Comparison of ENCODE assay signal across 12 cellular contexts in the genomic region with DNA sequence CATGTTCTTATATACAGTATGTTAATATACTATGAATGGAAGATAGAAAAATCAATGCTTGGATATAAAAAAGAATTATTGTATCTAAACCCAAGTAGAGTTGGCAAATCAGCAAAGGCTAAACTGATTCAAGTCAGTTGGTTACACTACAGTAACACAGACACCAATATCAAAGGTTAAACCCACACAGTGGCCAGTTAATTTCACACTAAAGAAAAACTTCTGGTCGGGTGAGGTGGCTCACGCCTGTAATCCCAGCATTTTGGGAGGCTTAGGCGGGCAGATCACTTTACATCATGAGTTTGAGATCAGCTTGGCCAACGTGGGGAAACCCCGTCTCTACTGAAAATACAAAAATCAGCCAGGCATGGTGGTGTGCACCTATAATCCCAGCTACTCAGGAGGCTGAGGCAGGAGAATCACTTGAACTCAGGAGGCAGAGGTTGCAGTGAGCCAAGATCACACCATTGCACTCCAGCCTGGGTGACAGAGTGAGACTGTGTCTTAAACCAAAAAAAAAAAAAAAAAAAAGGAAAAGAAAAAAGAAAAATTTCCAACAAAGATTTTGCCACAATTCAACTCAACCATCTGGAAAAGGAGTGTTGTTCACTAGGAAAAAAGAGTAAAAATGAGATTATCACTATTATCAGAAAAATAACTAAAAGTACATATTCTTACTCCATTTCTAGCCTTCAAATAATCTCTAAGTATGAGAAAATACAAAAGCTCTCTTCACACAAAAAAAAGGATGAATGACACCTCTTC. TPM values are rescaled to one million over a fixed set of nuclear protein-coding genes. Genes with fewer than 3 reads are reported as not detected.
DNase-seq lines count a peak whose midpoint lies in the region; ATAC-seq and TF ChIP-seq lines count a peak whose summit lies in the region.
"Had no signal": no experiment of that assay in that cellular context is flagged by ENCODE, and none has a peak within 500 bp of the region (broad histone marks: within the 10 kb centered on the region; RNA-seq: fewer than 3 reads in every experiment).

No MANE protein-coding gene starts in this region.

- H3K79me2 ChIP-seq in GM23248 (ENCODE audit: insufficient read depth): peaks cover 100% of the 10 kb centered on the region

- peak overlapping the region in 5 of 7 donors; percentile 10 to 66 (median 36) for H3K4me3 Mint-ChIP-seq in CD8-positive, alpha-beta memory T cell
- no peak overlapping the region for H3K4me3 Mint-ChIP-seq in activated T-helper 1 cell treated with anti-CD3 and anti-CD28 coated beads, Interleukin-12 subunit alpha, Interleukin-12 subunit beta, Interleukin-2, Interleukin-4 antibody, amounts not matched to agents 30 ng/mL and 10 ng/mL and 1 ng/mL, durations not matched to agents 14 hours and 24 hours and 36 hours
- peak overlapping the region; percentile 34 for H3K4me3 Mint-ChIP-seq in natural killer cell treated with Interleukin-12 subunit alpha and Interleukin-12 subunit beta and Interleukin-15 and Interleukin-18, amount 100 ng/mL, for 72 hours
- H3K4me3 Mint-ChIP-seq in type B pancreatic cell: no peak overlapping the region
- H3K4me3 Mint-ChIP-seq: T-helper 1 cell treated with Interleukin-12 subunit alpha and Interleukin-12 subunit beta and Interleukin-4 antibody, amounts not matched to agents 30 μg/mL and 1 μg/mL, for 36 hours had no signal

- H2AFZ ChIP-seq in GM23248: no peak overlapping the region

- H3F3A ChIP-seq in GM23248 (ENCODE audit: insufficient read depth): 0 out of 2 replicates have a peak, but pooled peaks cover 10% of the 10 kb centered on the region

- in situ Hi-C loops in GM23248 (cut with MboI): no loop called here

- H3K9ac ChIP-seq in GM23248: peak overlapping the region; percentile 6; the same call in 1 of the 2 replicates

- H3K4me3 ChIP-seq in CD8-positive, alpha-beta memory T cell (ENCODE audit: low read length): no peak overlapping the region
- H3K4me3 ChIP-seq in GM23248: peak overlapping the region; percentile 43

- no peaks in the 10 kb centered on the region for H3K9me2 ChIP-seq in GM23248 (ENCODE audit: insufficient read depth)

- intact Hi-C loops in activated T-helper 1 cell treated with anti-CD3 and anti-CD28 coated beads, Interleukin-12 subunit alpha, Interleukin-12 subunit beta, Interleukin-2, Interleukin-4 antibody, amounts not matched to agents 30 ng/mL and 10 ng/mL and 1 ng/mL, durations not matched to agents 14 hours and 24 hours and 36 hours (cut with micrococcal nuclease): no loop called here

- CTCF ChIA-PET in CD8-positive, alpha-beta memory T cell (lab: Charles Lee): interaction anchor here (1.5 kb wide), 1 partner anchor 9 kb away, joined by 5 read pairs; the partner anchor contains the start of gene FBXO11
- CTCF ChIA-PET in HEK293T (lab: Yijun Ruan, JAX): no interaction called here

- H3K9me3 Mint-ChIP-seq in CD8-positive, alpha-beta memory T cell: no peaks in the 10 kb centered on the region
- H3K9me3 Mint-ChIP-seq in activated T-helper 1 cell treated with anti-CD3 and anti-CD28 coated beads, Interleukin-12 subunit alpha, Interleukin-12 subunit beta, Interleukin-2, Interleukin-4 antibody, amounts not matched to agents 30 ng/mL and 10 ng/mL and 1 ng/mL, durations not matched to agents 14 hours and 24 hours and 36 hours: no peaks in the 10 kb centered on the region
- no peaks in the 10 kb centered on the region for H3K9me3 Mint-ChIP-seq in natural killer cell treated with Interleukin-12 subunit alpha and Interleukin-12 subunit beta and Interleukin-15 and Interleukin-18, amount 100 ng/mL, for 72 hours
- H3K9me3 Mint-ChIP-seq in type B pancreatic cell: no peaks in the 10 kb centered on the region
- H3K9me3 Mint-ChIP-seq: T-helper 1 cell treated with Interleukin-12 subunit alpha and Interleukin-12 subunit beta and Interleukin-4 antibody, amounts not matched to agents 30 μg/mL and 1 μg/mL, for 36 hours had no signal

- no peak for DNase-seq in CD8-positive, alpha-beta memory T cell
- DNase-seq in GM23248: no peak
- no peak for DNase-seq in activated T-helper 1 cell treated with anti-CD3 and anti-CD28 coated beads, Interleukin-12 subunit alpha, Interleukin-12 subunit beta, Interleukin-2, Interleukin-4 antibody, amounts not matched to agents 30 ng/mL and 10 ng/mL and 1 ng/mL, durations not matched to agents 14 hours and 24 hours and 36 hours (ENCODE audit: low spot score)
- DNase-seq in natural killer cell treated with Interleukin-12 subunit alpha and Interleukin-12 subunit beta and Interleukin-15 and Interleukin-18, amount 100 ng/mL, for 72 hours (ENCODE audit: low spot score): no peak
- DNase-seq in SKM-1 (lab: John Stamatoyannopoulos, UW; ENCODE audit: unreplicated experiment): no peak
- no peak for DNase-seq in HEK293T (ENCODE audit: extremely low spot score)
- no peak for DNase-seq in type B pancreatic cell (ENCODE audit: extremely low spot score, unreplicated experiment)
- DNase-seq: NCI-H2171; OCI-M1; stimulated activated CD4-positive, alpha-beta T cell treated with anti-CD3 and anti-CD28 coated beads, Interleukin-4, amount 100 ng/mL, for 24 hours; substantia nigra had no signal

- peak overlapping the region in 3 of 8 donors; percentile 23 to 58 (median 29) for H3K27ac Mint-ChIP-seq in CD8-positive, alpha-beta memory T cell
- H3K27ac Mint-ChIP-seq in activated T-helper 1 cell treated with anti-CD3 and anti-CD28 coated beads, Interleukin-12 subunit alpha, Interleukin-12 subunit beta, Interleukin-2, Interleukin-4 antibody, amounts not matched to agents 30 ng/mL and 10 ng/mL and 1 ng/mL, durations not matched to agents 14 hours and 24 hours and 36 hours: peak overlapping the region; percentile 52
- peak overlapping the region; percentile 29 to 75 for H3K27ac Mint-ChIP-seq in natural killer cell treated with Interleukin-12 subunit alpha and Interleukin-12 subunit beta and Interleukin-15 and Interleukin-18, amount 100 ng/mL, for 72 hours
- H3K27ac Mint-ChIP-seq in type B pancreatic cell: no peak overlapping the region
- H3K27ac Mint-ChIP-seq: T-helper 1 cell treated with Interleukin-12 subunit alpha and Interleukin-12 subunit beta and Interleukin-4 antibody, amounts not matched to agents 30 μg/mL and 1 μg/mL, for 36 hours had no signal

- peaks cover 26% of the 10 kb centered on the region for H4K20me1 ChIP-seq in GM23248 (ENCODE audit: insufficient read depth)

- no peak overlapping the region for H3K27ac ChIP-seq in CD8-positive, alpha-beta memory T cell (ENCODE audit: low read depth, low read length)
- peak overlapping the region; percentile 17; the same call in 1 of the 2 replicates for H3K27ac ChIP-seq in GM23248

- 97 to 99% methylated on average over 5 of the region's 5 CpGs for WGBS in GM23248 (ENCODE audit: low coverage in 1 of 2, low lambda C conversion rate in 2 of 2, missing lambda C conversion rate in 2 of 2), 2 experiments

- peaks cover 68 to 84% (median 80%) of the 10 kb centered on the region in 3 donors for H3K4me1 Mint-ChIP-seq in CD8-positive, alpha-beta memory T cell
- H3K4me1 Mint-ChIP-seq in activated T-helper 1 cell treated with anti-CD3 and anti-CD28 coated beads, Interleukin-12 subunit alpha, Interleukin-12 subunit beta, Interleukin-2, Interleukin-4 antibody, amounts not matched to agents 30 ng/mL and 10 ng/mL and 1 ng/mL, durations not matched to agents 14 hours and 24 hours and 36 hours (ENCODE audit: low read depth): peaks cover 56% of the 10 kb centered on the region
- peaks cover 44 to 53% of the 10 kb centered on the region in 2 donors for H3K4me1 Mint-ChIP-seq in natural killer cell treated with Interleukin-12 subunit alpha and Interleukin-12 subunit beta and Interleukin-15 and Interleukin-18, amount 100 ng/mL, for 72 hours (ENCODE audit: low read depth in 2 of 2)
- peaks cover 48% of the 10 kb centered on the region for H3K4me1 Mint-ChIP-seq in type B pancreatic cell (ENCODE audit: unreplicated experiment)

- no peak for TF ChIP-seq CTCF in type B pancreatic cell (conservative IDR thresholded peaks at IDR 0.05)

- H3K4me1 ChIP-seq in CD8-positive, alpha-beta memory T cell (ENCODE audit: insufficient read depth, low read length): peaks cover 63% of the 10 kb centered on the region
- H3K4me1 ChIP-seq in GM23248 (ENCODE audit: insufficient read depth): peaks cover 44% of the 10 kb centered on the region

- H3K36me3 Mint-ChIP-seq in CD8-positive, alpha-beta memory T cell: peaks cover 0 to 11% (median 2%) of the 10 kb centered on the region in 3 donors
- H3K36me3 Mint-ChIP-seq in activated T-helper 1 cell treated with anti-CD3 and anti-CD28 coated beads, Interleukin-12 subunit alpha, Interleukin-12 subunit beta, Interleukin-2, Interleukin-4 antibody, amounts not matched to agents 30 ng/mL and 10 ng/mL and 1 ng/mL, durations not matched to agents 14 hours and 24 hours and 36 hours (ENCODE audit: low read depth): peaks cover 12% of the 10 kb centered on the region
- no peaks in the 10 kb centered on the region for H3K36me3 Mint-ChIP-seq in natural killer cell treated with Interleukin-12 subunit alpha and Interleukin-12 subunit beta and Interleukin-15 and Interleukin-18, amount 100 ng/mL, for 72 hours
- H3K36me3 Mint-ChIP-seq in type B pancreatic cell: peaks cover 5% of the 10 kb centered on the region

- peak overlapping the region; percentile 66 for H3K4me2 ChIP-seq in GM23248 (ENCODE audit: unreplicated experiment)

- no peaks in the 10 kb centered on the region for H3K36me3 ChIP-seq in CD8-positive, alpha-beta memory T cell (ENCODE audit: insufficient read depth, low read length)
- H3K36me3 ChIP-seq in GM23248 (ENCODE audit: low read depth): no peaks in the 10 kb centered on the region

- POLR2A ChIA-PET in CD8-positive, alpha-beta memory T cell (lab: Charles Lee): no interaction called here
- POLR2A ChIA-PET in HEK293T (lab: Yijun Ruan, JAX): no interaction called here

- no peaks in the 10 kb centered on the region for H3K27me3 ChIP-seq in CD8-positive, alpha-beta memory T cell (ENCODE audit: insufficient read depth, low read length, poor library complexity, severe bottlenecking)
- no peaks in the 10 kb centered on the region for H3K27me3 ChIP-seq in GM23248 (replicated peaks; ENCODE audit: insufficient read depth)

- H3K9me3 ChIP-seq in CD8-positive, alpha-beta memory T cell (ENCODE audit: low read length): no peaks in the 10 kb centered on the region
- H3K9me3 ChIP-seq in GM23248 (ENCODE audit: low read depth): no peaks in the 10 kb centered on the region

- no peaks in the 10 kb centered on the region for H3K27me3 Mint-ChIP-seq in CD8-positive, alpha-beta memory T cell
- H3K27me3 Mint-ChIP-seq in activated T-helper 1 cell treated with anti-CD3 and anti-CD28 coated beads, Interleukin-12 subunit alpha, Interleukin-12 subunit beta, Interleukin-2, Interleukin-4 antibody, amounts not matched to agents 30 ng/mL and 10 ng/mL and 1 ng/mL, durations not matched to agents 14 hours and 24 hours and 36 hours (ENCODE audit: insufficient read depth): no peaks in the 10 kb centered on the region
- H3K27me3 Mint-ChIP-seq in natural killer cell treated with Interleukin-12 subunit alpha and Interleukin-12 subunit beta and Interleukin-15 and Interleukin-18, amount 100 ng/mL, for 72 hours: no peaks in the 10 kb centered on the region
- no peaks in the 10 kb centered on the region for H3K27me3 Mint-ChIP-seq in type B pancreatic cell

- ATAC-seq in natural killer cell treated with Interleukin-12 subunit alpha and Interleukin-12 subunit beta and Interleukin-15 and Interleukin-18, amount 100 ng/mL, for 72 hours: no peak

RNA-seq across cellular contexts. Expression of gene FBXO11, which starts 8.9 kb away (rescaled TPM):
- 10 to 100 TPM; 41.2 to 41.8 TPM for total RNA-seq in CD8-positive, alpha-beta memory T cell
- polyA plus RNA-seq in CD8-positive, alpha-beta memory T cell: 9.9 TPM
- total RNA-seq in GM23248 (2014; rRNA removed; shearing (Covaris generic)): 25.8 and 33.1 TPM in 2 replicates
- polyA plus RNA-seq in GM23248 (2016; fragmentation: Nextera tagmentation; extraction: Ambion mirVana): 14.2 and 15.7 TPM in 2 replicates
- 50.1 and 56.1 TPM in 2 replicates for total RNA-seq in activated T-helper 1 cell treated with anti-CD3 and anti-CD28 coated beads, Interleukin-12 subunit alpha, Interleukin-12 subunit beta, Interleukin-2, Interleukin-4 antibody, amounts not matched to agents 30 ng/mL and 10 ng/mL and 1 ng/mL, durations not matched to agents 14 hours and 24 hours and 36 hours
- 10 to 100 TPM; 42.7 to 48.4 TPM for total RNA-seq in natural killer cell treated with Interleukin-12 subunit alpha and Interleukin-12 subunit beta and Interleukin-15 and Interleukin-18, amount 100 ng/mL, for 72 hours
- 65.8 and 83.9 TPM in 2 replicates for total RNA-seq in type B pancreatic cell (ENCODE audit: low replicate concordance)

Comparison
In these comparisons a context has a peak if more than half of its experiments do, and no peak if none do; other contexts are left out.
1. H3K4me3 Mint-ChIP-seq: peak in CD8-positive, alpha-beta memory T cell (5 of 7) and natural killer cell treated with Interleukin-12 subunit alpha and Interleukin-12 subunit beta and Interleukin-15 and Interleukin-18, amount 100 ng/mL, for 72 hours (single experiment); none in activated T-helper 1 cell treated with anti-CD3 and anti-CD28 coated beads, Interleukin-12 subunit alpha, Interleukin-12 subunit beta, Interleukin-2, Interleukin-4 antibody, amounts not matched to agents 30 ng/mL and 10 ng/mL and 1 ng/mL, durations not matched to agents 14 hours and 24 hours and 36 hours (single experiment) and type B pancreatic cell (single experiment).